In genomic region chr3:64293121-64293520, GRCh38 we compare ENCODE assay signal across 25 cellular contexts.
"Had no signal": no experiment of that assay in that cellular context is flagged by ENCODE, and none has a peak within 500 bp of the region (broad histone marks: within the 10 kb centered on the region; RNA-seq: fewer than 3 reads in every experiment).

No MANE protein-coding gene starts in this region.

- H3K4me3 ChIP-seq: coronary artery, esophagus squamous epithelium, gastrocnemius medialis, heart right ventricle, lower lobe of right lung, mucosa of descending colon had no signal

- H3K27ac ChIP-seq: epithelial cell of prostate, lower lobe of right lung had no signal

- DNase-seq: dermis blood vessel endothelial cell; effector CD8-positive, alpha-beta T cell; effector memory CD8-positive, alpha-beta T cell; endodermal cell; erythroblast; esophagus squamous epithelium; foreskin fibroblast; foreskin melanocyte; gastrocnemius medialis; glutamatergic neuron; head of caudate nucleus; heart right ventricle; hippocampal formation; islet precursor cell; kidney; kidney glomerular epithelial cell; left colon; left ventricle myocardium superior; lower lobe of right lung; mesenchymal stem cell; mucosa of descending colon had no signal

- ATAC-seq: effector memory CD8-positive, alpha-beta T cell; esophagus mucosa; gastrocnemius medialis; left colon; left lobe of liver; left ventricle myocardium superior; mucosa of descending colon had no signal

- H3K27me3 ChIP-seq: esophagus squamous epithelium, gastrocnemius medialis, heart right ventricle had no signal

- H3K9me3 ChIP-seq: gastrocnemius medialis, lower lobe of right lung had no signal

- H3K36me3 ChIP-seq: esophagus squamous epithelium, gastrocnemius medialis, heart right ventricle, lower lobe of right lung had no signal

- H3K4me1 ChIP-seq: gastrocnemius medialis had no signal
